Comparison of ENCODE assay signal across 1 cellular context in the genomic region with DNA sequence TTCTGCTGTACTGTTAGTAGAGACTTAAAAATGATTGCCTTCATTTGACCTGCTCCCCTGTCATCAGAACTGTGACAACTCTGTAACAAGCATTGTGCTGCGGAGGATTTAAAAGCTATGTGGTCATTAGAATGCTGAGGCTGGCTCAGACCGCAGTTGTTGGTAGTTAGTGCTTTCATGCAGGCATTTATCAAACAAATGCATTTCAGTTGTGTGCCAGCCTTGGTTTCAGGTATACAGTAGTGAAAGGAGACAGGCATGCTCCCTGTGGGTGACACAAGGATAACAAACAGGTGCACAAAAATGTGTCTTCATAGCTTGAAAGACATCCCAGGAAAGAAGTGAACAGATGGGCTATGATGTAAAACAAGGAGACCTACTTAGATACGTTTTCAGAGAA.
TF ChIP-seq lines count a peak whose summit lies in the region.

No MANE protein-coding gene starts in this region.

TF ChIP-seq in WTC11, 78 proteins besides CTCF, POLR2A, EP300 and RAD21 (continued from another document):
- no peak for TF ChIP-seq RELA (CRISPR knock-in tag; IDR thresholded peaks at IDR 0.05; ENCODE audit: borderline replicate concordance)
